19 cellular contexts compared by ENCODE assay signal in the genomic region with DNA sequence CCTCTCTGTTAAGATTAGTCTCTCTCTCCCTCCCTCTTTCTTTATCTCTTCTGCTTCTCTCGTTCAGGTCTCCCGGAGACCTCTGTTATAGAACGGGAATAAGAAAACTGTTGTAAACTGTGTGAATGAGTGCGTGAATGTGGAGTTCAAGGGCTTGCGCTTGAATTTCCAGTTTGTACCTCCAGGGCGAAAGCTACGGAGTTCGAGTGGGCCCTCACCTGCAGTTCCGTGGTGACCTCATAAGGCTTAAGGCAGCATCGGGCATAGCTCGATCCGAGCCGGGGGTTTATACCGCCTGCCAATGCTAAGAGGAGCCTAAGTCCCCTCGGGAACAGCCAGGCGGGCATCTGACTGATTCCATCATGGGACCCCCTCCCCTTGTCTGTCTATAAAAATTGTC. TPM values are rescaled to one million over a fixed set of nuclear protein-coding genes. Genes with fewer than 3 reads are reported as not detected.
A peak's percentile ranks its signal among the peaks of the same experiment; 100 is the strongest.
DNase-seq lines count a peak whose midpoint lies in the region; FAIRE-seq and TF ChIP-seq lines count a peak whose summit lies in the region.
"Had no signal": no experiment of that assay in that cellular context is flagged by ENCODE, and none has a peak within 500 bp of the region (broad histone marks: within the 10 kb centered on the region; RNA-seq: fewer than 3 reads in every experiment).

No MANE protein-coding gene starts in this region.

- H3K4me3 ChIP-seq in HUES48 (ENCODE audit: low read depth, low read length) (peak overlapping the region; percentile 27; the same call in 1 of the 2 replicates), bronchial epithelial cell (ENCODE audit: low read depth, low read length) (no peak overlapping the region)
- H3K4me3 ChIP-seq in effector memory CD4-positive, alpha-beta T cell (ENCODE audit: insufficient read depth, low read depth, low read length, poor library complexity, severe bottlenecking): no peak overlapping the region
- H3K4me3 ChIP-seq: GM23248, Peyer's patch had no signal

- H3K36me3 Mint-ChIP-seq in mesothelial cell of epicardium: no peaks in the 10 kb centered on the region
- H3K36me3 Mint-ChIP-seq: CD8-positive, alpha-beta memory T cell had no signal

- H3K27me3 ChIP-seq in HUES48 (ENCODE audit: control insufficient read depth, insufficient read depth, low read length): peaks cover 44% of the 10 kb centered on the region
- H3K27me3 ChIP-seq in bronchial epithelial cell (ENCODE audit: control insufficient read depth, insufficient read depth, low read length): no peaks in the 10 kb centered on the region
- peaks cover 5% of the 10 kb centered on the region for H3K27me3 ChIP-seq in effector memory CD4-positive, alpha-beta T cell (replicated peaks; ENCODE audit: control insufficient read depth, insufficient read depth, low read length, poor library complexity, severe bottlenecking)
- H3K27me3 ChIP-seq: Peyer's patch had no signal

- H3K9ac ChIP-seq in HUES48 (ENCODE audit: low read depth, low read length): no peak overlapping the region
- H3K9ac ChIP-seq: GM23248 had no signal

- no peaks in the 10 kb centered on the region for H3K27me3 Mint-ChIP-seq in mesothelial cell of epicardium (ENCODE audit: low read depth)

- peaks cover 86% of the 10 kb centered on the region for H3K4me1 Mint-ChIP-seq in mesothelial cell of epicardium
- H3K4me1 Mint-ChIP-seq: CD8-positive, alpha-beta memory T cell had no signal

- H3K9me3 ChIP-seq in HUES48 (ENCODE audit: control insufficient read depth, insufficient read depth, low read length): no peaks in the 10 kb centered on the region
- H3K9me3 ChIP-seq in effector memory CD4-positive, alpha-beta T cell (ENCODE audit: control insufficient read depth, low read length): no peaks in the 10 kb centered on the region
- H3K9me3 ChIP-seq: Peyer's patch had no signal

- DNase-seq in ELF-1 (ENCODE audit: low read depth, low spot score): peak; percentile 48
- DNase-seq in bronchial epithelial cell (ENCODE audit: low read depth): no peak
- no peak for DNase-seq in mesothelial cell of epicardium (ENCODE audit: low spot score in 2 of 2, unreplicated experiment in 2 of 2)
- DNase-seq in NCI-H2081 (lab: John Stamatoyannopoulos, UW): no peak
- DNase-seq in effector memory CD4-positive, alpha-beta T cell: no peak
- DNase-seq in NCI-H82 (lab: John Stamatoyannopoulos, UW): no peak
- DNase-seq: DMS 273 treated with DMSO at 0.1 percent for 48 hours, GDM1, Karpas-422, MM.1S, NCI-H446 had no signal

- peak overlapping the region; percentile 13 for H3K27ac Mint-ChIP-seq in mesothelial cell of epicardium
- H3K27ac Mint-ChIP-seq: CD8-positive, alpha-beta memory T cell; T-helper 1 cell treated with Interleukin-12 subunit alpha and Interleukin-12 subunit beta and Interleukin-4 antibody, amounts not matched to agents 30 μg/mL and 1 μg/mL, for 36 hours had no signal

- H3K9me3 Mint-ChIP-seq in mesothelial cell of epicardium: no peaks in the 10 kb centered on the region
- H3K9me3 Mint-ChIP-seq: T-helper 1 cell treated with Interleukin-12 subunit alpha and Interleukin-12 subunit beta and Interleukin-4 antibody, amounts not matched to agents 30 μg/mL and 1 μg/mL, for 36 hours had no signal

- H3K36me3 ChIP-seq in HUES48 (ENCODE audit: control insufficient read depth, insufficient read depth, low read length): no peaks in the 10 kb centered on the region
- no peaks in the 10 kb centered on the region for H3K36me3 ChIP-seq in bronchial epithelial cell (ENCODE audit: control insufficient read depth, insufficient read depth, low read length)
- no peaks in the 10 kb centered on the region for H3K36me3 ChIP-seq in effector memory CD4-positive, alpha-beta T cell (ENCODE audit: control insufficient read depth, insufficient read depth, low read length)
- H3K36me3 ChIP-seq: Peyer's patch had no signal

- FAIRE-seq in bronchial epithelial cell (lab: Jason Lieb, UNC): peak; percentile 32
- FAIRE-seq: GM12892, GM19239 had no signal

- no peak overlapping the region for H3K27ac ChIP-seq in HUES48 (ENCODE audit: low read depth, low read length)
- H3K27ac ChIP-seq in effector memory CD4-positive, alpha-beta T cell (ENCODE audit: insufficient read depth, low read length, poor library complexity, severe bottlenecking): no peak overlapping the region
- H3K27ac ChIP-seq: GM23248, HL-60, Peyer's patch had no signal

- peak overlapping the region; percentile 9 for H3K4me3 Mint-ChIP-seq in mesothelial cell of epicardium
- H3K4me3 Mint-ChIP-seq: CD8-positive, alpha-beta memory T cell; T-helper 1 cell treated with Interleukin-12 subunit alpha and Interleukin-12 subunit beta and Interleukin-4 antibody, amounts not matched to agents 30 μg/mL and 1 μg/mL, for 36 hours had no signal

- TF ChIP-seq CTCF in bronchial epithelial cell (IDR thresholded peaks at IDR 0.05; ENCODE audit: insufficient read depth, low read length, severe bottlenecking): no peak
- TF ChIP-seq CTCF in mesothelial cell of epicardium (IDR thresholded peaks at IDR 0.05; ENCODE audit: unreplicated experiment): peak; percentile 12

- H3K4me1 ChIP-seq in HUES48 (ENCODE audit: control insufficient read depth, insufficient read depth, low read length): peaks cover 70% of the 10 kb centered on the region
- H3K4me1 ChIP-seq in effector memory CD4-positive, alpha-beta T cell (ENCODE audit: control insufficient read depth, insufficient read depth, low read length, poor library complexity, severe bottlenecking): no peaks in the 10 kb centered on the region

RNA-seq across cellular contexts. Expression of gene SKA1, which starts 26.5 kb away (rescaled TPM):
- total RNA-seq in bronchial epithelial cell (0.26 and 0.51 TPM in 2 replicates), mesothelial cell of epicardium (5.0 to 5.9 TPM (median 5.5 TPM) in 3 replicates)
